In the genomic region with DNA sequence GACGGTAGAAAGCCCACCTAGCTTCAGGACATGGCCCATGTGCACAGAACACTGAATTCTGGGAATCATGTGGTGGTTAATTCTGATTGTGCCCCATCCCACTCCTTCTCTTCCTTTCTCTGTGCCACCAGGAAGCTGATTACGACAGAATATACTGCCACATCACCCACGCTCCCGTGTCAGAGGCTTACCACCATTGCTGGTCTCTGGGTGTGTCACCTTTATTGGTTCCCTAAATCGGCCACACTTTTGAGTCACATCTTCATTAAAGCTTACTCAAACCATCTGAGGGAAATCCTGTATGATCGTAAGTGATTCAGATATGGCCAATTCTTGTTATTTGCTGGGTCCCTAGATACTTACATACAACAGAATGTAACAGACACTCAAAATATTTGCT, we compare ENCODE assay signal across 12 cellular contexts. TPM values are rescaled to one million over a fixed set of nuclear protein-coding genes. Genes with fewer than 3 reads are reported as not detected.
DNase-seq lines count a peak whose midpoint lies in the region; ATAC-seq and TF ChIP-seq lines count a peak whose summit lies in the region.
"Had no signal": no experiment of that assay in that cellular context is flagged by ENCODE, and none has a peak within 500 bp of the region (broad histone marks: within the 10 kb centered on the region; RNA-seq: fewer than 3 reads in every experiment).

No MANE protein-coding gene starts in this region.

- no peaks in the 10 kb centered on the region for H3K27me3 Mint-ChIP-seq in stimulated activated naive B cell treated with anti-CD40 and anti-IgM and Interleukin-4, amounts not matched to agents 10 μg/mL and 1 μg/mL and 100 μg/mL, for 72 hours

- H3K4me3 Mint-ChIP-seq in stimulated activated naive B cell treated with anti-CD40 and anti-IgM and Interleukin-4, amounts not matched to agents 10 μg/mL and 1 μg/mL and 100 μg/mL, for 72 hours: peak overlapping the region in 1 of 2 donors; percentile 29

- H3K36me3 ChIP-seq in psoas muscle (ENCODE audit: insufficient read depth in 1 of 2, low read depth in 1 of 2): peaks cover 7 to 66% of the 10 kb centered on the region in 2 donors

- ATAC-seq in activated naive CD4-positive, alpha-beta T cell treated with anti-CD3 and anti-CD28 coated beads, Interleukin-2, amount 50 U/mL, for 72 hours: peak; percentile 41 to 51
- peak; percentile 25 to 26 for ATAC-seq in stimulated activated naive B cell treated with anti-CD40 and anti-IgM and Interleukin-4, amounts not matched to agents 10 μg/mL and 1 μg/mL and 100 μg/mL, for 72 hours (replicated peaks)
- ATAC-seq in psoas muscle: no peak
- ATAC-seq: mucosa of descending colon, SK-N-SH treated with all-trans-retinoic acid at 6 μM for 48 hours had no signal

- in situ Hi-C loops in GM13977 (cut with MboI; ENCODE audit: low pct_unique_long_range_greater_than_20kb, low sequenced_read_pairs, unreplicated experiment): loop anchor here (25.0 kb wide), 1 partner anchor 410 kb away; no protein-coding TSS in a partner anchor

- peaks cover 16% of the 10 kb centered on the region for H3K4me1 ChIP-seq in psoas muscle

- peak; percentile 36 to 62 for DNase-seq in activated naive CD4-positive, alpha-beta T cell treated with anti-CD3 and anti-CD28 coated beads, Interleukin-2, amount 50 U/mL, for 72 hours (ENCODE audit: low spot score in 2 of 2)
- no peak for DNase-seq in activated naive CD4-positive, alpha-beta T cell treated with anti-CD3 and anti-CD28 coated beads, Interleukin-2, amount 50 U/mL, for 16 hours
- DNase-seq in SIG-M5 (lab: John Stamatoyannopoulos, UW) (peak; percentile 53), fibroblast of gingiva (ENCODE audit: low read depth) (peak; percentile 36), psoas muscle (no peak), RPMI8226 (no peak), GM13977 (ENCODE audit: low spot score) (no peak)
- peak; percentile 6 for DNase-seq in stimulated activated naive B cell treated with anti-CD40 and anti-IgM and Interleukin-4, amounts not matched to agents 10 μg/mL and 1 μg/mL and 100 μg/mL, for 72 hours
- DNase-seq: mucosa of descending colon, NCI-H1092, NCI-H510A had no signal

- no peaks in the 10 kb centered on the region for H3K9me3 Mint-ChIP-seq in activated naive CD4-positive, alpha-beta T cell treated with anti-CD3 and anti-CD28 coated beads, Interleukin-2, amount 50 U/mL, for 72 hours
- no peaks in the 10 kb centered on the region for H3K9me3 Mint-ChIP-seq in stimulated activated naive B cell treated with anti-CD40 and anti-IgM and Interleukin-4, amounts not matched to agents 10 μg/mL and 1 μg/mL and 100 μg/mL, for 72 hours

- H3K27ac ChIP-seq in psoas muscle: no peak overlapping the region

- TF ChIP-seq CTCF in psoas muscle (IDR thresholded peaks at IDR 0.05) (no peak), GM13977 (IDR thresholded peaks at IDR 0.05; ENCODE audit: extremely low read depth, insufficient read depth, missing control alignments) (no peak)

- H3K9me3 ChIP-seq in psoas muscle: no peaks in the 10 kb centered on the region
- H3K9me3 ChIP-seq: mucosa of descending colon had no signal

- no peaks in the 10 kb centered on the region for H3K27me3 ChIP-seq in psoas muscle (ENCODE audit: insufficient read depth in 3 of 3, low read length in 2 of 3)

- intact Hi-C loops in psoas muscle (cut with DNase I): loop anchor here in 1 of 2 donors (10.0 kb wide), 1 partner anchor 128 kb away; no protein-coding TSS in a partner anchor

- no peak overlapping the region for H3K4me3 ChIP-seq in psoas muscle
- H3K4me3 ChIP-seq: mucosa of descending colon had no signal

- H3K36me3 Mint-ChIP-seq in activated naive CD4-positive, alpha-beta T cell treated with anti-CD3 and anti-CD28 coated beads, Interleukin-2, amount 50 U/mL, for 72 hours: peaks cover 48 to 52% of the 10 kb centered on the region in 2 donors
- peaks cover 39 to 52% of the 10 kb centered on the region in 2 donors for H3K36me3 Mint-ChIP-seq in stimulated activated naive B cell treated with anti-CD40 and anti-IgM and Interleukin-4, amounts not matched to agents 10 μg/mL and 1 μg/mL and 100 μg/mL, for 72 hours

- WGBS in psoas muscle, 3 donors: 84 to 91% (median 86%) methylated on average over 6 of the region's 6 CpGs

- peaks cover 19 to 34% of the 10 kb centered on the region in 2 donors for H3K4me1 Mint-ChIP-seq in stimulated activated naive B cell treated with anti-CD40 and anti-IgM and Interleukin-4, amounts not matched to agents 10 μg/mL and 1 μg/mL and 100 μg/mL, for 72 hours

- H3K27ac Mint-ChIP-seq in activated naive CD4-positive, alpha-beta T cell treated with anti-CD3 and anti-CD28 coated beads, Interleukin-2, amount 50 U/mL, for 72 hours: peak overlapping the region; percentile 85 to 97
- peak overlapping the region; percentile 37 for H3K27ac Mint-ChIP-seq in stimulated activated naive B cell treated with anti-CD40 and anti-IgM and Interleukin-4, amounts not matched to agents 10 μg/mL and 1 μg/mL and 100 μg/mL, for 72 hours

RNA-seq across cellular contexts. Expression of a gene that starts 3.1 kb away (rescaled TPM):
- 10 to 100 TPM; 16.1 to 19.8 TPM for total RNA-seq in activated naive CD4-positive, alpha-beta T cell treated with anti-CD3 and anti-CD28 coated beads, Interleukin-2, amount 50 U/mL, for 72 hours
- 10 to 100 TPM in 3 of 4 donors, 1 to 10 TPM in 1; 9.0 to 25.9 (median 21.6) TPM for total RNA-seq in psoas muscle
- polyA plus RNA-seq in psoas muscle: 100 to 1,000 TPM in 1 of 3 donors, 10 to 100 TPM in 2; 14.9 to 177 (median 25.6) TPM

RNA-seq across cellular contexts. Expression of a gene that starts 3.2 kb away (rescaled TPM):
- 10 to 100 TPM; 38.8 to 62.9 TPM for total RNA-seq in activated naive CD4-positive, alpha-beta T cell treated with anti-CD3 and anti-CD28 coated beads, Interleukin-2, amount 50 U/mL, for 72 hours
- 1 to 10 TPM; 3.9 to 8.0 (median 6.4) TPM for total RNA-seq in psoas muscle
- polyA plus RNA-seq in psoas muscle: 10 to 100 TPM in 1 of 3 donors, 1 to 10 TPM in 2; 2.9 to 14.8 (median 6.1) TPM

RNA-seq across cellular contexts. Expression of a gene that starts 36.0 kb away (rescaled TPM):
- under 1 TPM; 0.10 to 0.25 TPM for total RNA-seq in activated naive CD4-positive, alpha-beta T cell treated with anti-CD3 and anti-CD28 coated beads, Interleukin-2, amount 50 U/mL, for 72 hours
- total RNA-seq in psoas muscle: 1 to 10 TPM in 1 of 4 donors, under 1 TPM in 3; 0.30 to 3.4 (median 0.64) TPM
- polyA plus RNA-seq in psoas muscle: 10 to 100 TPM in 1 of 3 donors, under 1 TPM in 2; 0.08 to 91.8 (median 0.11) TPM

RNA-seq across cellular contexts. Expression of a gene that starts 58.6 kb away (rescaled TPM):
- total RNA-seq in activated naive CD4-positive, alpha-beta T cell treated with anti-CD3 and anti-CD28 coated beads, Interleukin-2, amount 50 U/mL, for 72 hours: 10 to 100 TPM; 18.6 to 59.3 TPM
- 100 to 1,000 TPM in 1 of 4 donors, 10 to 100 TPM in 3; 41.7 to 154 (median 68.2) TPM for total RNA-seq in psoas muscle
- 100 to 1,000 TPM in 1 of 3 donors, 10 to 100 TPM in 2; 84.5 to 151 (median 86.5) TPM for polyA plus RNA-seq in psoas muscle

Comparison
In these comparisons a context has a peak if more than half of its experiments do, and no peak if none do; other contexts are left out.
1. DNase-seq: peak in activated naive CD4-positive, alpha-beta T cell treated with anti-CD3 and anti-CD28 coated beads, Interleukin-2, amount 50 U/mL, for 72 hours (2 of 2), SIG-M5 (single experiment), fibroblast of gingiva (single experiment) and stimulated activated naive B cell treated with anti-CD40 and anti-IgM and Interleukin-4, amounts not matched to agents 10 μg/mL and 1 μg/mL and 100 μg/mL, for 72 hours (single experiment); none in activated naive CD4-positive, alpha-beta T cell treated with anti-CD3 and anti-CD28 coated beads, Interleukin-2, amount 50 U/mL, for 16 hours (single experiment), psoas muscle (0 of 2), RPMI8226 (single experiment) and GM13977 (single experiment).
2. ATAC-seq: peak in activated naive CD4-positive, alpha-beta T cell treated with anti-CD3 and anti-CD28 coated beads, Interleukin-2, amount 50 U/mL, for 72 hours (2 of 2) and stimulated activated naive B cell treated with anti-CD40 and anti-IgM and Interleukin-4, amounts not matched to agents 10 μg/mL and 1 μg/mL and 100 μg/mL, for 72 hours (2 of 2); none in psoas muscle (0 of 4).
3. RNA of a gene that starts 3.2 kb away (total RNA-seq): 38.8 to 62.9 TPM in activated naive CD4-positive, alpha-beta T cell treated with anti-CD3 and anti-CD28 coated beads, Interleukin-2, amount 50 U/mL, for 72 hours; 3.9 to 8.0 TPM in psoas muscle; every median in the first group is over 4 times any median in the second.